In the genomic region with DNA sequence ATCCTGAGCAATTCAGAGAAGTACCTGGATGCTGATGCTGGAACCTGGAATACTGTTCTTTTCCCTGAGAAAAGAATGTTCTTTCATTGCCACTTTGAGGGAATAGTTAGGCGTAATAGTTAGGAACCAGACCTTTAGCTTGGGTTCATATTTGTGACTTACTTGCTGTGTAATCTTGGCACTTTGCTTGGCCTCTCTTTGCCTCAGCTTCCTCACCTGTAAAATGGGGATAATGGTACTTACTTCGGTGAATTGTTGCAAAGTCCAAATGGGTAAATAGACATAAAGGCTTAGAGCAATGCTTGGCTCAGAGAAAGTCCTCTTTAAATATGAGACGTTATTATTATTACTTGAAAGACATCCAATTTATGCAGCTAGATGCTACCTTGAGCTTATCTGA, we compare ENCODE assay signal across 9 cellular contexts. TPM values are rescaled to one million over a fixed set of nuclear protein-coding genes. Genes with fewer than 3 reads are reported as not detected.
"Had no signal": no experiment of that assay in that cellular context is flagged by ENCODE, and none has a peak within 500 bp of the region (broad histone marks: within the 10 kb centered on the region; RNA-seq: fewer than 3 reads in every experiment).

No MANE protein-coding gene starts in this region.

- H3K4me1 Mint-ChIP-seq: IgD-negative memory B cell had no signal

- H3K27ac Mint-ChIP-seq: IgD-negative memory B cell had no signal

- DNase-seq: IMR-90, KBM-7, KG1 had no signal

- H3K4me2 ChIP-seq: KMS-11 had no signal

- H3K27me3 Mint-ChIP-seq: IgD-negative memory B cell had no signal

- H3K4me3 Mint-ChIP-seq: IgD-negative memory B cell had no signal

- H3K27ac ChIP-seq: HL-60, KMS-11 had no signal

- FAIRE-seq: HTR-8/SVneo had no signal

- H3K9ac ChIP-seq: KMS-11 had no signal

RNA-seq across cellular contexts. Expression of a gene that starts 55.0 kb away (rescaled TPM):
- total RNA-seq: HT-29, HT1080, IMR-90 had no signal
- polyA plus RNA-seq: IgD-negative memory B cell, IMR-90 had no signal
